13 cellular contexts compared by ENCODE assay signal in the genomic region with DNA sequence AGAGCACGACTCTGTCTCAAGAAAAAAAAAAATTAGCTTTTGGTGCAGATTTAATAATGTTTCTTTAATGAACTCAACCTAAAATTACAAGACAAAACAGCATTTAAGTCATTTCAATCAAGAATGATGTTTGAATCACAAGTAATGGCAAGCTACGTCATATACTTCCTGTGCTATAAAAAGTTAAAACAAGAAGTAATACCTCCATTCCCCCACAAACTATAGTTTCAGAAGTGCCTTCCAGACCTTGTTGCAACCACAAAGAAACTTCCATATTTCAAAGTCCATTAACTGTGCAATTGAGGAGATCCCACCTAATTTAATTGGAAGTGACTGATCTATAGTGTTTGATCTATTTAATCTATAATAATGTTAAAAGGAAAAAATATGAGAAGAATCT. TPM values are rescaled to one million over a fixed set of nuclear protein-coding genes. Genes with fewer than 3 reads are reported as not detected.
DNase-seq lines count a peak whose midpoint lies in the region; ATAC-seq lines count a peak whose summit lies in the region.
"Had no signal": no experiment of that assay in that cellular context is flagged by ENCODE, and none has a peak within 500 bp of the region (broad histone marks: within the 10 kb centered on the region; RNA-seq: fewer than 3 reads in every experiment).

No MANE protein-coding gene starts in this region.

- ATAC-seq in GM18907 (IDR thresholded peaks at IDR 0.05; ENCODE audit: unreplicated experiment) (peak; percentile 69), HG03135 (IDR thresholded peaks at IDR 0.05; ENCODE audit: unreplicated experiment) (peak; percentile 75), Right ventricle myocardium superior (ENCODE audit: poor library complexity) (no peak)

- intact Hi-C loops in Right ventricle myocardium superior (cut with DNase I) = no loop called here

- H3K9ac ChIP-seq in BLaER1 treated with 17β-estradiol and CSF1 and Interleukin-3, amounts not matched to agents 10 nM and 100 nM = no peak overlapping the region

- peak; percentile 73 for DNase-seq in SIG-M5 treated with dmso at 0.1 percent for 504 hours (lab: John Stamatoyannopoulos, UW; ENCODE audit: unreplicated experiment)
- no peak for DNase-seq in stimulated activated CD4-positive, alpha-beta T cell treated with anti-CD3 and anti-CD28 coated beads, Interleukin-4, amount 100 ng/mL, for 24 hours
- DNase-seq in NCI-H1105 treated with DMSO at 0.1 percent for 48 hours (lab: John Stamatoyannopoulos, UW) = no peak
- DNase-seq in NCI-H345 (lab: John Stamatoyannopoulos, UW) = no peak
- no peak for DNase-seq in Right ventricle myocardium superior
- DNase-seq: activated effector memory CD4-positive, alpha-beta T cell treated with anti-CD3 and anti-CD28 coated beads, Interleukin-2, amount 50 U/mL, for 16 hours; effector CD8-positive, alpha-beta T cell; hypothalamus; NK-92 treated with Interleukin-12 subunit alpha and Interleukin-12 subunit beta, amount 100 ng/mL, for 24 hours; spleen had no signal

- peaks cover 11 to 56% (median 41%) of the 10 kb centered on the region in 11 experiments for H3K36me3 ChIP-seq in BLaER1 treated with 17β-estradiol and CSF1 and Interleukin-3, amounts not matched to agents 10 nM and 100 nM

- peaks cover 27 to 99% (median 93%) of the 10 kb centered on the region in 11 experiments for H4K20me1 ChIP-seq in BLaER1 treated with 17β-estradiol and CSF1 and Interleukin-3, amounts not matched to agents 10 nM and 100 nM

- H3K9me3 ChIP-seq in BLaER1 treated with 17β-estradiol and CSF1 and Interleukin-3, amounts not matched to agents 10 nM and 100 nM (replicated peaks in 1 of 11) = no peaks in the 10 kb centered on the region
- H3K9me3 ChIP-seq: spleen had no signal

- peak overlapping the region in 3 of 11 experiments; percentile 30 to 46 (median 32); a peak in 5 of 22 replicates for H3K27ac ChIP-seq in BLaER1 treated with 17β-estradiol and CSF1 and Interleukin-3, amounts not matched to agents 10 nM and 100 nM

- H3K4me3 ChIP-seq in BLaER1 treated with 17β-estradiol and CSF1 and Interleukin-3, amounts not matched to agents 10 nM and 100 nM = 0 out of 20 replicates have a peak overlapping the region, but pooled peaks of 1 of the 10 experiments have one; percentile 10
- H3K4me3 ChIP-seq: spleen had no signal

- H3K4me2 ChIP-seq in BLaER1 treated with 17β-estradiol and CSF1 and Interleukin-3, amounts not matched to agents 10 nM and 100 nM = peak overlapping the region; percentile 21 to 82 (median 68); a peak in 21 of 22 replicates

- peaks cover 10 to 38% (median 16%) of the 10 kb centered on the region in 10 experiments for H3K4me1 ChIP-seq in BLaER1 treated with 17β-estradiol and CSF1 and Interleukin-3, amounts not matched to agents 10 nM and 100 nM

- H3K27me3 ChIP-seq in BLaER1 treated with 17β-estradiol and CSF1 and Interleukin-3, amounts not matched to agents 10 nM and 100 nM = no peaks in the 10 kb centered on the region
- H3K27me3 ChIP-seq: spleen had no signal

RNA-seq across cellular contexts. Expression of gene NRDC, which starts 15.1 kb away (rescaled TPM):
- 149 TPM for total RNA-seq in Right ventricle myocardium superior
